ENCODE assay signal across 1 cellular context in the genomic region with DNA sequence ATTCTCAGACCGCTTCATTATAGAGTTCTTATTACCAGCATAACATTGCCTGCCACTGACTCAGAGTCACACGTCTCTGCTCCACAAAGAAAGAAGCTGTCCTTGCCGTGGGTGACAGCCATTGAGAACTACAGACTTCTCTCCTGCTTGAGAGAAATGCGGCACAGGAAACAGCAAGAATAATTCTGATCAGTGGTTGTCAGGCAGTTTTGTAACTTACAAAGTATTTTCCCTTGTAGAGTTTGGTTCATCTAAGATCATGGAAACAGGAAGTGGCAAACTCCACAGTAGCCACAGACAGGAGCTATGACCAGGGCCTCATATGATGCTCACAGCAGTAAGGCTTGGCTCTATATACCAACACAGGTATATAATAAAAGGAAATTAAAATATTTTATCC.
TF ChIP-seq lines count a peak whose summit lies in the region.

No MANE protein-coding gene starts in this region.

TF ChIP-seq in HepG2, 621 proteins besides CTCF, POLR2A, EP300 and RAD21 (continued from another document):
- TF ChIP-seq, protein P1, sequence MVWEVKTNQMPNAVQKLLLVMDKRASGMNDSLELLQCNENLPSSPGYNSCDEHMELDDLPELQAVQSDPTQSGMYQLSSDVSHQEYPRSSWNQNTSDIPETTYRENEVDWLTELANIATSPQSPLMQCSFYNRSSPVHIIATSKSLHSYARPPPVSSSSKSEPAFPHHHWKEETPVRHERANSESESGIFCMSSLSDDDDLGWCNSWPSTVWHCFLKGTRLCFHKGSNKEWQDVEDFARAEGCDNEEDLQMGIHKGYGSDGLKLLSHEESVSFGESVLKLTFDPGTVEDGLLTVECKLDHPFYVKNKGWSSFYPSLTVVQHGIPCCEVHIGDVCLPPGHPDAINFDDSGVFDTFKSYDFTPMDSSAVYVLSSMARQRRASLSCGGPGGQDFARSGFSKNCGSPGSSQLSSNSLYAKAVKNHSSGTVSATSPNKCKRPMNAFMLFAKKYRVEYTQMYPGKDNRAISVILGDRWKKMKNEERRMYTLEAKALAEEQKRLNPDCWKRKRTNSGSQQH (CRISPR knock-in tag; IDR thresholded peaks at IDR 0.05; ENCODE audit: low read depth): no peak
